ENCODE assay signal across 8 cellular contexts in the genomic region with DNA sequence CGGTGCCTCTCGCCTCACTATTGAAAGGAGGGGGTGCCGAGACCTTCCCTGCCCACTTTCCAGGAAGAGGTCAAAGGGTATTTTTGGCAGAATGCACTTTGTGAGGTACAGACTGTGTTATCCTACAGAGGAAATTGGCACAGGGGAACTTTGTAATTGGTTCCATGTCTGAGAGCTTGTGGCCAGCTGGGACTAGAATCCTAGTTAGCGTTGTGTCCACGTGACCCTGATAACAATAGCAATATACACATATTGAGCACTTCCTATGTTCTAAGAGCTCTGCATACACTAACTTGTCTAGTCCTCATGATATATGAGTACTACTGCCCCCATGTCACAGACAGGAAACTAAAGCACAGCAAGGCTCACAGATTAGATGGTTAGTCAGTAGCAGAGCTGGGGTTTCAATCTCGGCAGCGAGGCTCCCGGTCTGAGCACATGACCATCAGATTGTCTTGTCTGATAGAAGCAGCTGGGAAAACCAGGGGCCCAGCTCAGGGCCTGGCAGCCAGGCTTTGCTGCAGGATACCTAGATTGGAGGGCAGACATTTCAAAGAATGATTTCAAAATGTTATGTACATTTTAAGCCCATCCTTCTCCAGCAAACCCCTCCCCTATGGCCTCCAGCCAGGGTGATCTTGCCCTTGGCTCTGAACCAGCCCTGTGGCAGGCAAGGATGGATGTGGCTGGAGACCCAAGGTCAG. TPM values are rescaled to one million over a fixed set of nuclear protein-coding genes. Genes with fewer than 3 reads are reported as not detected.
DNase-seq lines count a peak whose midpoint lies in the region; ATAC-seq and TF ChIP-seq lines count a peak whose summit lies in the region.

No MANE protein-coding gene starts in this region.

- peaks cover 2% of the 10 kb centered on the region for H3K27me3 ChIP-seq in rectal smooth muscle tissue (ENCODE audit: control insufficient read depth, insufficient read depth, low read length)

- TF ChIP-seq CTCF in AG09309 (IDR thresholded peaks at IDR 0.05; ENCODE audit: control insufficient read depth, insufficient read depth, low read depth, low read length, missing control alignments) = no peak

- H3K4me1 ChIP-seq in rectal smooth muscle tissue (ENCODE audit: control insufficient read depth, insufficient read depth, low read length) = no peaks in the 10 kb centered on the region

- no peak overlapping the region for H3K27ac ChIP-seq in rectal smooth muscle tissue (ENCODE audit: low read depth, low read length)

- H3K9ac ChIP-seq in rectal smooth muscle tissue (ENCODE audit: low read length) = peak overlapping the region; percentile 32

- in situ Hi-C loops in G401 (cut with HindIII; ENCODE audit: low sequenced_read_pairs) = no loop called here

- ATAC-seq in GM18907 (IDR thresholded peaks at IDR 0.05; ENCODE audit: unreplicated experiment) (peak; percentile 86), HG03066 (IDR thresholded peaks at IDR 0.05; ENCODE audit: low read depth, unreplicated experiment) (peak; percentile 89)

- peaks cover 3% of the 10 kb centered on the region for H3K36me3 ChIP-seq in rectal smooth muscle tissue (ENCODE audit: control insufficient read depth, insufficient read depth, low read length)

- peak; percentile 13 for DNase-seq in AG09309 (ENCODE audit: low read depth)
- DNase-seq in NCI-H226 = peak; percentile 41
- DNase-seq in activated T-cell treated with anti-CD3 and anti-CD28 coated beads for 48 hours (ENCODE audit: low read depth) = peak; percentile 43
- DNase-seq in foreskin melanocyte = peak; percentile 71
- no peak for DNase-seq in G401 (ENCODE audit: low spot score)

- H3K4me3 ChIP-seq in AG09309 (ENCODE audit: control insufficient read depth, low read depth, low read length) = no peak overlapping the region
- peak overlapping the region; percentile 77 for H3K4me3 ChIP-seq in rectal smooth muscle tissue (ENCODE audit: low read length)

RNA-seq across cellular contexts. Expression of gene MAPK13, which starts 1.4 kb away (rescaled TPM):
- 0.07 and 0.12 TPM in 2 replicates for total RNA-seq in G401 (2014; rRNA removed; shearing (Covaris generic))
